In the genomic region with DNA sequence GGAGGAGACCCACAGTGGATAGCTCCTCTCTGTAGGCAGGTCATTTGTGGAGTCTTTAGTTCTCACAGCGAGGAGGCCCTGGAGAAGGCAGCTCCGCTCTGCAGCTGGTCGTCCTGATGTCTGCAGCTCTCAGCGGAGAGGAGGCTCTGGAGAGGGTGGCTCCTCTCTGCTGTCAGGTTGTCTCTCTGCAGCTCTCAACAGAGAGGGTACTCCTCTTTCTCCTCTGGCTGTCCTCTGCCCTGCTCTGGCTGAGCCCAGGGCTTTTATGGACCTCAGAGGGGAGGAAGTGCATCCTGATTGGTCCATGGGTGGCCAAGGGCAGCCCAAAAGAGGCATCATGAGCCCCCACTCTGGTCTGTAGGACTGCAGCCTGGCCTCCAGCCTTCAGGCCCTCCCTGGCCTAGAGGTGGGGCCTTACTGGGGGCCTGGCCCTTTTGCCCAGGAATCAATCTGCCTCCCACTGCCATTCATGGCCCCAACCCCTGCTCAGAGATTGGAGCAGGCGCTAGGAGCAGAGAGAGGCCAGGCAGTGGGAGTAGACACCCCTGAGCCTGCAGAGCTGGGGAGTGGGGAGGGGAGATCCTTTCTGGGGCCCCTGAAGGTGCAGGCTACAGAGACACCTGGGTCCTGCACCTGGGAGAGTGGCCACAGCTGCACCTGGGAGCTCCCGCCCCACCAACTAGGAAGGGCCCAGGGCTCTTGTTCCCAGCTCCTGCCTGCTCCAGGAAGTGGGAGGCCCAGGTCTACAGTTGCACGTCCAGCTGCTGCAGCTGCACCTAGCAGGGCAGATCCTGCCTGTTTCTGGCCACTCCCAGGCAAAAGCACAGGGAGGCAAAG, we compare ENCODE assay signal across 1 cellular context.
A peak's percentile ranks its signal among the peaks of the same experiment; 100 is the strongest.
TF ChIP-seq lines count a peak whose summit lies in the region.

No MANE protein-coding gene starts in this region.

TF ChIP-seq in HepG2, 621 proteins besides CTCF, POLR2A, EP300 and RAD21 (continued from another document and continues in another):
- TF ChIP-seq, protein P1, sequence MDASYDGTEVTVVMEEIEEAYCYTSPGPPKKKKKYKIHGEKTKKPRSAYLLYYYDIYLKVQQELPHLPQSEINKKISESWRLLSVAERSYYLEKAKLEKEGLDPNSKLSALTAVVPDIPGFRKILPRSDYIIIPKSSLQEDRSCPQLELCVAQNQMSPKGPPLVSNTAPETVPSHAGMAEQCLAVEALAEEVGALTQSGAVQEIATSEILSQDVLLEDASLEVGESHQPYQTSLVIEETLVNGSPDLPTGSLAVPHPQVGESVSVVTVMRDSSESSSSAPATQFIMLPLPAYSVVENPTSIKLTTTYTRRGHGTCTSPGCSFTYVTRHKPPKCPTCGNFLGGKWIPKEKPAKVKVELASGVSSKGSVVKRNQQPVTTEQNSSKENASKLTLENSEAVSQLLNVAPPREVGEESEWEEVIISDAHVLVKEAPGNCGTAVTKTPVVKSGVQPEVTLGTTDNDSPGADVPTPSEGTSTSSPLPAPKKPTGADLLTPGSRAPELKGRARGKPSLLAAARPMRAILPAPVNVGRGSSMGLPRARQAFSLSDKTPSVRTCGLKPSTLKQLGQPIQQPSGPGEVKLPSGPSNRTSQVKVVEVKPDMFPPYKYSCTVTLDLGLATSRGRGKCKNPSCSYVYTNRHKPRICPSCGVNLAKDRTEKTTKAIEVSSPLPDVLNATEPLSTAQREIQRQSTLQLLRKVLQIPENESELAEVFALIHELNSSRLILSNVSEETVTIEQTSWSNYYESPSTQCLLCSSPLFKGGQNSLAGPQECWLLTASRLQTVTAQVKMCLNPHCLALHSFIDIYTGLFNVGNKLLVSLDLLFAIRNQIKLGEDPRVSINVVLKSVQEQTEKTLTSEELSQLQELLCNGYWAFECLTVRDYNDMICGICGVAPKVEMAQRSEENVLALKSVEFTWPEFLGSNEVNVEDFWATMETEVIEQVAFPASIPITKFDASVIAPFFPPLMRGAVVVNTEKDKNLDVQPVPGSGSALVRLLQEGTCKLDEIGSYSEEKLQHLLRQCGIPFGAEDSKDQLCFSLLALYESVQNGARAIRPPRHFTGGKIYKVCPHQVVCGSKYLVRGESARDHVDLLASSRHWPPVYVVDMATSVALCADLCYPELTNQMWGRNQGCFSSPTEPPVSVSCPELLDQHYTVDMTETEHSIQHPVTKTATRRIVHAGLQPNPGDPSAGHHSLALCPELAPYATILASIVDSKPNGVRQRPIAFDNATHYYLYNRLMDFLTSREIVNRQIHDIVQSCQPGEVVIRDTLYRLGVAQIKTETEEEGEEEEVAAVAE (CRISPR knock-in tag; IDR thresholded peaks at IDR 0.05; ENCODE audit: borderline replicate concordance) = 0 out of 2 replicates have a peak, but pooled peaks have one; percentile 33
- peak; percentile 17; the same call in 1 of the 2 replicates for TF ChIP-seq BORCS8-MEF2B (CRISPR knock-in tag; IDR thresholded peaks at IDR 0.05)
- TF ChIP-seq, protein P2, sequence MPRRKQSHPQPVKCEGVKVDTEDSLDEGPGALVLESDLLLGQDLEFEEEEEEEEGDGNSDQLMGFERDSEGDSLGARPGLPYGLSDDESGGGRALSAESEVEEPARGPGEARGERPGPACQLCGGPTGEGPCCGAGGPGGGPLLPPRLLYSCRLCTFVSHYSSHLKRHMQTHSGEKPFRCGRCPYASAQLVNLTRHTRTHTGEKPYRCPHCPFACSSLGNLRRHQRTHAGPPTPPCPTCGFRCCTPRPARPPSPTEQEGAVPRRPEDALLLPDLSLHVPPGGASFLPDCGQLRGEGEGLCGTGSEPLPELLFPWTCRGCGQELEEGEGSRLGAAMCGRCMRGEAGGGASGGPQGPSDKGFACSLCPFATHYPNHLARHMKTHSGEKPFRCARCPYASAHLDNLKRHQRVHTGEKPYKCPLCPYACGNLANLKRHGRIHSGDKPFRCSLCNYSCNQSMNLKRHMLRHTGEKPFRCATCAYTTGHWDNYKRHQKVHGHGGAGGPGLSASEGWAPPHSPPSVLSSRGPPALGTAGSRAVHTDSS (CRISPR knock-in tag; conservative IDR thresholded peaks at IDR 0.05) = no peak
- TF ChIP-seq KMT2A (CRISPR knock-in tag; IDR thresholded peaks at IDR 0.05) = 0 out of 2 replicates have a peak, but pooled peaks have one; percentile 28
- TF ChIP-seq ZNF138 (CRISPR knock-in tag; IDR thresholded peaks at IDR 0.05; ENCODE audit: low read depth) = no peak
- TF ChIP-seq, protein P3, sequence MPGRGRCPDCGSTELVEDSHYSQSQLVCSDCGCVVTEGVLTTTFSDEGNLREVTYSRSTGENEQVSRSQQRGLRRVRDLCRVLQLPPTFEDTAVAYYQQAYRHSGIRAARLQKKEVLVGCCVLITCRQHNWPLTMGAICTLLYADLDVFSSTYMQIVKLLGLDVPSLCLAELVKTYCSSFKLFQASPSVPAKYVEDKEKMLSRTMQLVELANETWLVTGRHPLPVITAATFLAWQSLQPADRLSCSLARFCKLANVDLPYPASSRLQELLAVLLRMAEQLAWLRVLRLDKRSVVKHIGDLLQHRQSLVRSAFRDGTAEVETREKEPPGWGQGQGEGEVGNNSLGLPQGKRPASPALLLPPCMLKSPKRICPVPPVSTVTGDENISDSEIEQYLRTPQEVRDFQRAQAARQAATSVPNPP (CRISPR knock-in tag; IDR thresholded peaks at IDR 0.05) = no peak
- TF ChIP-seq, protein P4, sequence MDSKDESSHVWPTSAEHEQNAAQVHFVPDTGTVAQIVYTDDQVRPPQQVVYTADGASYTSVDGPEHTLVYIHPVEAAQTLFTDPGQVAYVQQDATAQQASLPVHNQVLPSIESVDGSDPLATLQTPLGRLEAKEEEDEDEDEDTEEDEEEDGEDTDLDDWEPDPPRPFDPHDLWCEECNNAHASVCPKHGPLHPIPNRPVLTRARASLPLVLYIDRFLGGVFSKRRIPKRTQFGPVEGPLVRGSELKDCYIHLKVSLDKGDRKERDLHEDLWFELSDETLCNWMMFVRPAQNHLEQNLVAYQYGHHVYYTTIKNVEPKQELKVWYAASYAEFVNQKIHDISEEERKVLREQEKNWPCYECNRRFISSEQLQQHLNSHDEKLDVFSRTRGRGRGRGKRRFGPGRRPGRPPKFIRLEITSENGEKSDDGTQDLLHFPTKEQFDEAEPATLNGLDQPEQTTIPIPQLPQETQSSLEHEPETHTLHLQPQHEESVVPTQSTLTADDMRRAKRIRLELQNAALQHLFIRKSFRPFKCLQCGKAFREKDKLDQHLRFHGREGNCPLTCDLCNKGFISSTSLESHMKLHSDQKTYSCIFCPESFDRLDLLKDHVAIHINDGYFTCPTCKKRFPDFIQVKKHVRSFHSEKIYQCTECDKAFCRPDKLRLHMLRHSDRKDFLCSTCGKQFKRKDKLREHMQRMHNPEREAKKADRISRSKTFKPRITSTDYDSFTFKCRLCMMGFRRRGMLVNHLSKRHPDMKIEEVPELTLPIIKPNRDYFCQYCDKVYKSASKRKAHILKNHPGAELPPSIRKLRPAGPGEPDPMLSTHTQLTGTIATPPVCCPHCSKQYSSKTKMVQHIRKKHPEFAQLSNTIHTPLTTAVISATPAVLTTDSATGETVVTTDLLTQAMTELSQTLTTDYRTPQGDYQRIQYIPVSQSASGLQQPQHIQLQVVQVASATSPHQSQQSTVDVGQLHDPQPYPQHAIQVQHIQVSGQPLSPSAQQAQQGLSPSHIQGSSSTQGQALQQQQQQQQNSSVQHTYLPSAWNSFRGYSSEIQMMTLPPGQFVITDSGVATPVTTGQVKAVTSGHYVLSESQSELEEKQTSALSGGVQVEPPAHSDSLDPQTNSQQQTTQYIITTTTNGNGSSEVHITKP (CRISPR knock-in tag; IDR thresholded peaks at IDR 0.05; ENCODE audit: low read depth) = no peak
- 0 out of 2 replicates have a peak, but pooled peaks have one; percentile 27 for TF ChIP-seq ARNTL (CRISPR knock-in tag; IDR thresholded peaks at IDR 0.05)
- TF ChIP-seq, protein P5, sequence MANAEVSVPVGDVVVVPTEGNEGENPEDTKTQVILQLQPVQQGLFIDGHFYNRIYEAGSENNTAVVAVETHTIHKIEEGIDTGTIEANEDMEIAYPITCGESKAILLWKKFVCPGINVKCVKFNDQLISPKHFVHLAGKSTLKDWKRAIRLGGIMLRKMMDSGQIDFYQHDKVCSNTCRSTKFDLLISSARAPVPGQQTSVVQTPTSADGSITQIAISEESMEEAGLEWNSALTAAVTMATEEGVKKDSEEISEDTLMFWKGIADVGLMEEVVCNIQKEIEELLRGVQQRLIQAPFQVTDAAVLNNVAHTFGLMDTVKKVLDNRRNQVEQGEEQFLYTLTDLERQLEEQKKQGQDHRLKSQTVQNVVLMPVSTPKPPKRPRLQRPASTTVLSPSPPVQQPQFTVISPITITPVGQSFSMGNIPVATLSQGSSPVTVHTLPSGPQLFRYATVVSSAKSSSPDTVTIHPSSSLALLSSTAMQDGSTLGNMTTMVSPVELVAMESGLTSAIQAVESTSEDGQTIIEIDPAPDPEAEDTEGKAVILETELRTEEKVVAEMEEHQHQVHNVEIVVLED (CRISPR knock-in tag; IDR thresholded peaks at IDR 0.05; ENCODE audit: borderline replicate concordance) = peak; percentile 46; the same call in 1 of the 2 replicates
- TF ChIP-seq FOXM1 (CRISPR knock-in tag; IDR thresholded peaks at IDR 0.05) = no peak
- TF ChIP-seq, protein P6, sequence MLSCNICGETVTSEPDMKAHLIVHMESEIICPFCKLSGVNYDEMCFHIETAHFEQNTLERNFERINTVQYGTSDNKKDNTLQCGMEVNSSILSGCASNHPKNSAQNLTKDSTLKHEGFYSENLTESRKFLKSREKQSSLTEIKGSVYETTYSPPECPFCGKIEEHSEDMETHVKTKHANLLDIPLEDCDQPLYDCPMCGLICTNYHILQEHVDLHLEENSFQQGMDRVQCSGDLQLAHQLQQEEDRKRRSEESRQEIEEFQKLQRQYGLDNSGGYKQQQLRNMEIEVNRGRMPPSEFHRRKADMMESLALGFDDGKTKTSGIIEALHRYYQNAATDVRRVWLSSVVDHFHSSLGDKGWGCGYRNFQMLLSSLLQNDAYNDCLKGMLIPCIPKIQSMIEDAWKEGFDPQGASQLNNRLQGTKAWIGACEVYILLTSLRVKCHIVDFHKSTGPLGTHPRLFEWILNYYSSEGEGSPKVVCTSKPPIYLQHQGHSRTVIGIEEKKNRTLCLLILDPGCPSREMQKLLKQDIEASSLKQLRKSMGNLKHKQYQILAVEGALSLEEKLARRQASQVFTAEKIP (CRISPR knock-in tag; IDR thresholded peaks at IDR 0.05; ENCODE audit: borderline replicate concordance) = no peak
- no peak for TF ChIP-seq ZBTB3 (CRISPR knock-in tag; IDR thresholded peaks at IDR 0.05; ENCODE audit: borderline replicate concordance, low read depth)
- TF ChIP-seq NCOA5 (CRISPR knock-in tag; IDR thresholded peaks at IDR 0.05) = no peak
- no peak for TF ChIP-seq PAWR (CRISPR knock-in tag; IDR thresholded peaks at IDR 0.05; ENCODE audit: borderline replicate concordance)
- peak; percentile 77; the same call in 1 of the 2 replicates for TF ChIP-seq ELF4 (CRISPR knock-in tag; IDR thresholded peaks at IDR 0.05; ENCODE audit: borderline replicate concordance)
- TF ChIP-seq, protein P7, sequence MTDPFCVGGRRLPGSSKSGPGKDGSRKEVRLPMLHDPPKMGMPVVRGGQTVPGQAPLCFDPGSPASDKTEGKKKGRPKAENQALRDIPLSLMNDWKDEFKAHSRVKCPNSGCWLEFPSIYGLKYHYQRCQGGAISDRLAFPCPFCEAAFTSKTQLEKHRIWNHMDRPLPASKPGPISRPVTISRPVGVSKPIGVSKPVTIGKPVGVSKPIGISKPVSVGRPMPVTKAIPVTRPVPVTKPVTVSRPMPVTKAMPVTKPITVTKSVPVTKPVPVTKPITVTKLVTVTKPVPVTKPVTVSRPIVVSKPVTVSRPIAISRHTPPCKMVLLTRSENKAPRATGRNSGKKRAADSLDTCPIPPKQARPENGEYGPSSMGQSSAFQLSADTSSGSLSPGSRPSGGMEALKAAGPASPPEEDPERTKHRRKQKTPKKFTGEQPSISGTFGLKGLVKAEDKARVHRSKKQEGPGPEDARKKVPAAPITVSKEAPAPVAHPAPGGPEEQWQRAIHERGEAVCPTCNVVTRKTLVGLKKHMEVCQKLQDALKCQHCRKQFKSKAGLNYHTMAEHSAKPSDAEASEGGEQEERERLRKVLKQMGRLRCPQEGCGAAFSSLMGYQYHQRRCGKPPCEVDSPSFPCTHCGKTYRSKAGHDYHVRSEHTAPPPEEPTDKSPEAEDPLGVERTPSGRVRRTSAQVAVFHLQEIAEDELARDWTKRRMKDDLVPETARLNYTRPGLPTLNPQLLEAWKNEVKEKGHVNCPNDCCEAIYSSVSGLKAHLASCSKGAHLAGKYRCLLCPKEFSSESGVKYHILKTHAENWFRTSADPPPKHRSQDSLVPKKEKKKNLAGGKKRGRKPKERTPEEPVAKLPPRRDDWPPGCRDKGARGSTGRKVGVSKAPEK (CRISPR knock-in tag; IDR thresholded peaks at IDR 0.05; ENCODE audit: borderline replicate concordance) = 0 out of 2 replicates have a peak, but pooled peaks have one; percentile 62
- no peak for TF ChIP-seq TBX3 (IDR thresholded peaks at IDR 0.05; ENCODE audit: borderline replicate concordance)
- no peak for TF ChIP-seq ZNF326 (CRISPR knock-in tag; IDR thresholded peaks at IDR 0.05; ENCODE audit: borderline replicate concordance)
- no peak for TF ChIP-seq GABPA (IDR thresholded peaks at IDR 0.05; ENCODE audit: low read depth, low read length)
- no peak for TF ChIP-seq GABPA (CRISPR knock-in tag; IDR thresholded peaks at IDR 0.05; ENCODE audit: low read depth)
- 0 out of 2 replicates have a peak, but pooled peaks have one; percentile 23 for TF ChIP-seq ZNF224 (CRISPR knock-in tag; IDR thresholded peaks at IDR 0.05)
- no peak for TF ChIP-seq DMAP1 (CRISPR knock-in tag; IDR thresholded peaks at IDR 0.05)
- no peak for TF ChIP-seq PAF1 (CRISPR knock-in tag; IDR thresholded peaks at IDR 0.05)
- 0 out of 2 replicates have a peak, but pooled peaks have one; percentile 14 for TF ChIP-seq RXRB (CRISPR knock-in tag; IDR thresholded peaks at IDR 0.05; ENCODE audit: borderline replicate concordance)
- no peak for TF ChIP-seq XBP1 (CRISPR knock-in tag; IDR thresholded peaks at IDR 0.05)
- TF ChIP-seq KLF9 (CRISPR knock-in tag; IDR thresholded peaks at IDR 0.05; ENCODE audit: low read depth) = peak; percentile 9; the same call in 1 of the 2 replicates
- TF ChIP-seq, protein P8, sequence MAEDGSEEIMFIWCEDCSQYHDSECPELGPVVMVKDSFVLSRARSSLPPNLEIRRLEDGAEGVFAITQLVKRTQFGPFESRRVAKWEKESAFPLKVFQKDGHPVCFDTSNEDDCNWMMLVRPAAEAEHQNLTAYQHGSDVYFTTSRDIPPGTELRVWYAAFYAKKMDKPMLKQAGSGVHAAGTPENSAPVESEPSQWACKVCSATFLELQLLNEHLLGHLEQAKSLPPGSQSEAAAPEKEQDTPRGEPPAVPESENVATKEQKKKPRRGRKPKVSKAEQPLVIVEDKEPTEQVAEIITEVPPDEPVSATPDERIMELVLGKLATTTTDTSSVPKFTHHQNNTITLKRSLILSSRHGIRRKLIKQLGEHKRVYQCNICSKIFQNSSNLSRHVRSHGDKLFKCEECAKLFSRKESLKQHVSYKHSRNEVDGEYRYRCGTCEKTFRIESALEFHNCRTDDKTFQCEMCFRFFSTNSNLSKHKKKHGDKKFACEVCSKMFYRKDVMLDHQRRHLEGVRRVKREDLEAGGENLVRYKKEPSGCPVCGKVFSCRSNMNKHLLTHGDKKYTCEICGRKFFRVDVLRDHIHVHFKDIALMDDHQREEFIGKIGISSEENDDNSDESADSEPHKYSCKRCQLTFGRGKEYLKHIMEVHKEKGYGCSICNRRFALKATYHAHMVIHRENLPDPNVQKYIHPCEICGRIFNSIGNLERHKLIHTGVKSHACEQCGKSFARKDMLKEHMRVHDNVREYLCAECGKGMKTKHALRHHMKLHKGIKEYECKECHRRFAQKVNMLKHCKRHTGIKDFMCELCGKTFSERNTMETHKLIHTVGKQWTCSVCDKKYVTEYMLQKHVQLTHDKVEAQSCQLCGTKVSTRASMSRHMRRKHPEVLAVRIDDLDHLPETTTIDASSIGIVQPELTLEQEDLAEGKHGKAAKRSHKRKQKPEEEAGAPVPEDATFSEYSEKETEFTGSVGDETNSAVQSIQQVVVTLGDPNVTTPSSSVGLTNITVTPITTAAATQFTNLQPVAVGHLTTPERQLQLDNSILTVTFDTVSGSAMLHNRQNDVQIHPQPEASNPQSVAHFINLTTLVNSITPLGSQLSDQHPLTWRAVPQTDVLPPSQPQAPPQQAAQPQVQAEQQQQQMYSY (CRISPR knock-in tag; IDR thresholded peaks at IDR 0.05) = no peak
- peak; percentile 79; the same call in 1 of the 2 replicates for TF ChIP-seq ZNF501 (CRISPR knock-in tag; IDR thresholded peaks at IDR 0.05)
- no peak for TF ChIP-seq NR3C1 (CRISPR knock-in tag; IDR thresholded peaks at IDR 0.05)
- peak; percentile 92 for TF ChIP-seq POLR2G (IDR thresholded peaks at IDR 0.05; ENCODE audit: low read depth, low read length)
